Comparison of ENCODE assay signal across 9 cellular contexts in genomic region chr17:66089764-66090163, GRCh38.
"Had no signal": no experiment of that assay in that cellular context is flagged by ENCODE, and none has a peak within 500 bp of the region (broad histone marks: within the 10 kb centered on the region; RNA-seq: fewer than 3 reads in every experiment).

No MANE protein-coding gene starts in this region.

- H3K4me2 ChIP-seq: KMS-11 had no signal

- FAIRE-seq: HepG2, HTR-8/SVneo, K562 had no signal

- H3K9ac ChIP-seq: KMS-11 had no signal

- H3K4me3 ChIP-seq: K562 had no signal

- ATAC-seq: HepG2, K562 had no signal

- DNase-seq: IMR-90, Karpas-422, KBM-7, KG1 had no signal

- H3K27ac ChIP-seq: HL-60, KMS-11 had no signal
